In genomic region chr1:7175507-7175906, GRCh38 we compare ENCODE assay signal across 23 cellular contexts.
DNase-seq lines count a peak whose midpoint lies in the region; ATAC-seq, FAIRE-seq and TF ChIP-seq lines count a peak whose summit lies in the region.
"Had no signal": no experiment of that assay in that cellular context is flagged by ENCODE, and none has a peak within 500 bp of the region (broad histone marks: within the 10 kb centered on the region; RNA-seq: fewer than 3 reads in every experiment).

No MANE protein-coding gene starts in this region.

- no peak for FAIRE-seq in pancreas (lab: Jason Lieb, UNC)
- FAIRE-seq: A549, GM12878, GM12892, GM18507 had no signal

- ATAC-seq in pancreas, result no peak
- ATAC-seq: A549; CD8-positive, alpha-beta T cell; GM12878 had no signal

- H3K9me3 Mint-ChIP-seq in osteocyte (ENCODE audit: unreplicated experiment), result peaks cover 5% of the 10 kb centered on the region

- peaks cover 47% of the 10 kb centered on the region for H3K27me3 Mint-ChIP-seq in osteocyte (ENCODE audit: unreplicated experiment)

- H3K27me3 ChIP-seq in BLaER1 (no peaks in the 10 kb centered on the region), pancreas (no peaks in the 10 kb centered on the region)

- DNase-seq in mesenteric fat pad (ENCODE audit: low spot score) (peak; percentile 69), osteocyte (ENCODE audit: extremely low spot score, unreplicated experiment) (peak; percentile 76), foreskin melanocyte (no peak), pancreas (no peak)
- DNase-seq in stimulated activated CD4-positive, alpha-beta T cell treated with anti-CD3 and anti-CD28 coated beads, Interleukin-1b, Interleukin-23, amount 100 ng/mL, for 48 hours, result no peak
- DNase-seq: AML-193; CD4-positive, alpha-beta T cell; CD8-positive, alpha-beta T cell; COR-L47; DMS 273 treated with DMSO at 0.1 percent for 48 hours; DMS153; DMS53; DMS79; DND-41; GDM1 had no signal

- peak overlapping the region; percentile 82 for H3K4me2 ChIP-seq in BLaER1
- H3K4me2 ChIP-seq: A549 had no signal

- no peaks in the 10 kb centered on the region for H3K36me3 Mint-ChIP-seq in osteocyte (ENCODE audit: unreplicated experiment)
- H3K36me3 Mint-ChIP-seq: CD8-positive, alpha-beta T cell had no signal

- H3K4me1 Mint-ChIP-seq in osteocyte (ENCODE audit: unreplicated experiment), result no peaks in the 10 kb centered on the region
- H3K4me1 Mint-ChIP-seq: B cell had no signal

- no peak overlapping the region for H3K9ac ChIP-seq in BLaER1

- TF ChIP-seq CTCF in osteocyte (IDR thresholded peaks at IDR 0.05), result no peak
- TF ChIP-seq CTCF in pancreas (IDR thresholded peaks at IDR 0.05), result no peak

- no peaks in the 10 kb centered on the region for H3K36me3 ChIP-seq in BLaER1
- no peaks in the 10 kb centered on the region for H3K36me3 ChIP-seq in pancreas

- H3K4me1 ChIP-seq in BLaER1 (peaks cover 71% of the 10 kb centered on the region), pancreas (peaks cover 0 to 6% (median 3%) of the 10 kb centered on the region in 3 donors)
- H3K4me1 ChIP-seq: A549 had no signal

- H4K20me1 ChIP-seq in BLaER1, result no peaks in the 10 kb centered on the region

- H3K27ac Mint-ChIP-seq in osteocyte (ENCODE audit: unreplicated experiment), result no peak overlapping the region
- H3K27ac Mint-ChIP-seq: B cell; CD4-positive, alpha-beta T cell; CD8-positive, alpha-beta T cell had no signal

- intact Hi-C loops in pancreas (cut with DNase I), result no loop called here

- H3K9me3 ChIP-seq in BLaER1 (peaks cover 18% of the 10 kb centered on the region), pancreas (no peaks in the 10 kb centered on the region)

- H3K27ac ChIP-seq in BLaER1, result no peak overlapping the region
- no peak overlapping the region for H3K27ac ChIP-seq in pancreas
- H3K27ac ChIP-seq: 22Rv1, A549, C4-2B had no signal

- 42% methylated on average over 7 of the region's 7 CpGs for WGBS in pancreas, 2 donors

- no peak overlapping the region for H3K4me3 Mint-ChIP-seq in osteocyte (ENCODE audit: unreplicated experiment)
- H3K4me3 Mint-ChIP-seq: B cell; CD4-positive, alpha-beta T cell; CD8-positive, alpha-beta T cell had no signal

- H3K4me3 ChIP-seq in BLaER1 (no peak overlapping the region), pancreas (no peak overlapping the region)
- H3K4me3 ChIP-seq: A549, GM12878 had no signal

Comparison
In these comparisons a context has a peak if more than half of its experiments do, and no peak if none do; other contexts are left out.
1. DNase-seq: peak in mesenteric fat pad (single experiment) and osteocyte (single experiment); none in stimulated activated CD4-positive, alpha-beta T cell treated with anti-CD3 and anti-CD28 coated beads, Interleukin-1b, Interleukin-23, amount 100 ng/mL, for 48 hours (single experiment), foreskin melanocyte (single experiment) and pancreas (0 of 6).